In the genomic region with DNA sequence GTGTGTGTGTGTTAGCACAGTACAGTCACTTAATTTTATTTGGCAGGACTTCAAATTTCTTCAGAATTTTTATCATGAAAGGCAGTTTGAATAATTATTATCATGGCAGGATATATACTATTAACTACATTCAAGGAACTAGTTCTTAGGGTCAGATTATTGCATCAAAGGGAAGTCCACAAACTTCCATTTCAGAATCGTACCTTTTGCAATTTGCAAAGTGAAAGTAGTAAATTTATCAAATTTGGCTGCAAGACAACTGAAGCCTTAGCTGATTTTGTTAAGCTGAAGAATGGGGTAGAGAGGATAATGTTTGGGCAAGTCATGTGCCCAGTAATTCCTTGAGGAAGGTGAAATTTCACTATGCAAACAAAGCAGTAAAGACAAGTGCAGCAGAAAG, we compare ENCODE assay signal across 13 cellular contexts.
"Had no signal": no experiment of that assay in that cellular context is flagged by ENCODE, and none has a peak within 500 bp of the region (broad histone marks: within the 10 kb centered on the region; RNA-seq: fewer than 3 reads in every experiment).

No MANE protein-coding gene starts in this region.

- H3K27ac Mint-ChIP-seq: activated naive CD8-positive, alpha-beta T cell treated with anti-CD3 and anti-CD28 coated beads, Interleukin-2, amount 50 U/mL, for 24 hours had no signal

- H3K27me3 Mint-ChIP-seq: activated naive CD8-positive, alpha-beta T cell treated with anti-CD3 and anti-CD28 coated beads, Interleukin-2, amount 50 U/mL, for 24 hours had no signal

- ATAC-seq: activated naive CD8-positive, alpha-beta T cell treated with anti-CD3 and anti-CD28 coated beads, Interleukin-2, amount 50 U/mL, for 24 hours; activated T-cell treated with anti-CD3 and anti-CD28 coated beads, Interleukin-2, amount 50 U/mL, for 4 hours; heart right ventricle; left ventricle myocardium superior; pancreas; stimulated activated naive CD8-positive, alpha-beta T cell treated with anti-CD3 and anti-CD28 coated beads, Interleukin-15, Interleukin-2, amounts not matched to agents 100 U/mL and 50 U/mL, for 24 hours had no signal

- H3K4me3 Mint-ChIP-seq: activated naive CD8-positive, alpha-beta T cell treated with anti-CD3 and anti-CD28 coated beads, Interleukin-2, amount 50 U/mL, for 24 hours; activated T-cell treated with anti-CD3 and anti-CD28 coated beads, Interleukin-2, amount 50 U/mL, for 4 hours; neural crest cell had no signal

- H3K9me3 ChIP-seq: heart right ventricle, pancreas, upper lobe of left lung had no signal

- H3K4me3 ChIP-seq: heart right ventricle, pancreas, upper lobe of left lung had no signal

- H3K27me3 ChIP-seq: heart right ventricle, pancreas, upper lobe of left lung had no signal

- H3K27ac ChIP-seq: heart right ventricle, pancreas, upper lobe of left lung had no signal

- H3K36me3 ChIP-seq: upper lobe of left lung had no signal

- DNase-seq: activated CD4-positive, alpha-beta T cell treated with anti-CD3 and anti-CD28 coated beads for 1 hour; activated CD4-positive, alpha-beta T cell treated with anti-CD3 and anti-CD28 coated beads, Interleukin-2, amount 50 U/mL, for 48 hours; activated naive CD8-positive, alpha-beta T cell treated with anti-CD3 and anti-CD28 coated beads, Interleukin-2, amount 50 U/mL, for 24 hours; activated T-cell treated with anti-CD3 and anti-CD28 coated beads, Interleukin-2, amount 50 U/mL, for 4 hours; foreskin melanocyte; heart right ventricle; left ventricle myocardium superior; mesendoderm; pancreas; stimulated activated CD4-positive, alpha-beta T cell treated with anti-CD3 and anti-CD28 coated beads, Interleukin-2, amount 100 ng/mL, for 48 hours; stimulated activated naive CD8-positive, alpha-beta T cell treated with anti-CD3 and anti-CD28 coated beads, Interleukin-15, Interleukin-2, amounts not matched to agents 100 U/mL and 50 U/mL, for 24 hours; upper lobe of left lung had no signal

- H3K9me3 Mint-ChIP-seq: activated naive CD8-positive, alpha-beta T cell treated with anti-CD3 and anti-CD28 coated beads, Interleukin-2, amount 50 U/mL, for 24 hours; activated T-cell treated with anti-CD3 and anti-CD28 coated beads, Interleukin-2, amount 50 U/mL, for 4 hours; neural crest cell had no signal
